ENCODE assay signal across 18 cellular contexts in the genomic region with DNA sequence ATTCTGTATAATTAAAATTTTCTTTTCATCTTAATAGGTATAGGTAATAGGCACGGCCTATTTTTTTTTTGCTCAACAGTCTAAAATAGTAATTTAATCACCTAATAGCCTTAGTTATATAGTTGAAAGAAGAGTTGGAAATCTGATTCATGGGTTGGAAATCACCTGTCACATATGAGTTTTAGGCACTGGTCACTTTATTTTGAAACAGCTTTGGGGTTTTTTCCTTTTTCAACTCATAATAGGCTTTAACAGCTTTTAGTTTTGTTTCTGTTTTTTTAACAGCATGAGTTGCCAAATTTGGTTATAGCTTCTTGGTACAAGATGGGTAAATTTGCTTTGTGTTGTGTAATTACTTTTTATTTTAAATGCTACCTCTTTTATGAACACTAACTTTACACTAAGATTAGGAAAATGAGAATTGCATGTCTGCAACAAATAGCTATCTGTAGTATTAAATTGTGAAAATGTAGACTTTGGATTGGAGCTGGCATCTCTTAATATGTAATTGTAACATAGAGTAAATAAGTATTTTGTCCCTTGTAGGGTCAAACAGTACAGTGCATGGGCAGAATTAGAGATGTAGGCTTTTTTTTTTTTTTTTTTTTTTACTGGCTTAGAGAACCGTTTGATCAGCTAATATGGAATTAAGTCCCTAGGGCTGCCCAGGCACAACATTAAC.
"Had no signal": no experiment of that assay in that cellular context is flagged by ENCODE, and none has a peak within 500 bp of the region (broad histone marks: within the 10 kb centered on the region; RNA-seq: fewer than 3 reads in every experiment).

No MANE protein-coding gene starts in this region.

- H3K27ac Mint-ChIP-seq: activated B cell treated with CpG ODN at 0.5 μM for 24 hours; activated CD8-positive, alpha-beta T cell treated with anti-CD3 and anti-CD28 coated beads for 36 hours; activated naive CD8-positive, alpha-beta T cell treated with anti-CD3 and anti-CD28 coated beads, Interleukin-2, amount 10 ng/mL, durations not matched to agents 7 days and 5 days; memory B cell; natural killer cell had no signal

- H3K27me3 ChIP-seq: esophagus muscularis mucosa, hepatocyte, tibial artery, uterus had no signal

- H3K36me3 Mint-ChIP-seq: activated naive CD8-positive, alpha-beta T cell treated with anti-CD3 and anti-CD28 coated beads, Interleukin-2, amount 10 ng/mL, durations not matched to agents 7 days and 5 days; natural killer cell had no signal

- DNase-seq: activated B cell treated with CpG ODN at 0.5 μM for 24 hours; activated CD4-positive, alpha-beta T cell treated with anti-CD3 and anti-CD28 coated beads for 48 hours; activated CD8-positive, alpha-beta T cell treated with anti-CD3 and anti-CD28 coated beads for 36 hours; activated gamma-delta T cell treated with Interleukin-2 at 50 U/mL for 16 hours; activated naive CD8-positive, alpha-beta T cell treated with anti-CD3 and anti-CD28 coated beads, Interleukin-2, amount 10 ng/mL, durations not matched to agents 7 days and 5 days; kidney; left ventricle myocardium inferior; natural killer cell; retina; stimulated activated CD4-positive, alpha-beta T cell treated with anti-CD3 and anti-CD28 coated beads, Interleukin-4, amount 100 ng/mL, for 1 hour; stimulated activated naive CD4-positive, alpha-beta T cell; tibial artery; uterus had no signal

- H3K36me3 ChIP-seq: esophagus muscularis mucosa, left ventricle myocardium inferior, tibial artery, uterus had no signal

- H3K27me3 Mint-ChIP-seq: activated B cell treated with CpG ODN at 0.5 μM for 24 hours; activated CD8-positive, alpha-beta T cell treated with anti-CD3 and anti-CD28 coated beads for 36 hours; activated naive CD8-positive, alpha-beta T cell treated with anti-CD3 and anti-CD28 coated beads, Interleukin-2, amount 10 ng/mL, durations not matched to agents 7 days and 5 days; central memory CD8-positive, alpha-beta T cell; memory B cell had no signal

- H3K4me3 ChIP-seq: coronary artery, esophagus muscularis mucosa, hepatocyte, left ventricle myocardium inferior, tibial artery, uterus had no signal

- FAIRE-seq: kidney had no signal

- H3K4me3 Mint-ChIP-seq: activated B cell treated with CpG ODN at 0.5 μM for 24 hours; activated CD8-positive, alpha-beta T cell treated with anti-CD3 and anti-CD28 coated beads for 36 hours; activated naive CD8-positive, alpha-beta T cell treated with anti-CD3 and anti-CD28 coated beads, Interleukin-2, amount 10 ng/mL, durations not matched to agents 7 days and 5 days; central memory CD8-positive, alpha-beta T cell; memory B cell; natural killer cell had no signal

- ATAC-seq: activated CD8-positive, alpha-beta T cell treated with anti-CD3 and anti-CD28 coated beads for 36 hours; natural killer cell had no signal

- H3K27ac ChIP-seq: coronary artery, esophagus muscularis mucosa, hepatocyte, left ventricle myocardium inferior, uterus had no signal

- H3K9me3 ChIP-seq: esophagus muscularis mucosa, left ventricle myocardium inferior, tibial artery, uterus had no signal

- H3K9me3 Mint-ChIP-seq: activated B cell treated with CpG ODN at 0.5 μM for 24 hours; activated CD8-positive, alpha-beta T cell treated with anti-CD3 and anti-CD28 coated beads for 36 hours; activated naive CD8-positive, alpha-beta T cell treated with anti-CD3 and anti-CD28 coated beads, Interleukin-2, amount 10 ng/mL, durations not matched to agents 7 days and 5 days; central memory CD8-positive, alpha-beta T cell; memory B cell; natural killer cell had no signal
